19 cellular contexts compared by ENCODE assay signal in genomic region chr1:202037706-202038296, GRCh38. TPM values are rescaled to one million over a fixed set of nuclear protein-coding genes. Genes with fewer than 3 reads are reported as not detected.
DNase-seq lines count a peak whose midpoint lies in the region; ATAC-seq, FAIRE-seq and TF ChIP-seq lines count a peak whose summit lies in the region.
"Had no signal": no experiment of that assay in that cellular context is flagged by ENCODE, and none has a peak within 500 bp of the region (broad histone marks: within the 10 kb centered on the region; RNA-seq: fewer than 3 reads in every experiment).

No MANE protein-coding gene starts in this region.

- H3K4me3 ChIP-seq in H7 (ENCODE audit: insufficient read depth, low read depth, low read length) (no peak overlapping the region), Panc1 (ENCODE audit: low read depth in 2 of 2, low read length in 2 of 2) (no peak overlapping the region), choroid plexus epithelial cell (ENCODE audit: low read depth, low read length) (no peak overlapping the region), pancreas (no peak overlapping the region), left ventricle myocardium inferior (no peak overlapping the region)
- H3K4me3 ChIP-seq: BLaER1, SJSA1, tibial artery had no signal

- no peak for FAIRE-seq in pancreas (lab: Jason Lieb, UNC)
- FAIRE-seq: islet of Langerhans had no signal

- H3K4me1 ChIP-seq in Panc1 (ENCODE audit: control insufficient read depth, insufficient read depth, low read length) (peaks cover 9% of the 10 kb centered on the region), pancreas (peaks cover 23 to 41% (median 38%) of the 10 kb centered on the region in 3 donors), left ventricle myocardium inferior (peaks cover 3% of the 10 kb centered on the region)

- 32 to 44% methylated on average over 4 of the region's 4 CpGs for WGBS in pancreas, 2 donors

- H3K27ac ChIP-seq in Panc1 (ENCODE audit: low read length) (no peak overlapping the region; the same call in 1 of the 2 replicates), pancreas (peak overlapping the region in 3 of 4 donors; percentile 8 to 93 (median 92)), left ventricle myocardium inferior (replicated peaks) (no peak overlapping the region)
- H3K27ac ChIP-seq: BLaER1, SJSA1, tibial artery had no signal

- CTCF ChIA-PET in Panc1 (lab: Charles Lee) = no interaction called here

- H3K36me3 ChIP-seq in H7 (replicated peaks; ENCODE audit: control insufficient read depth, insufficient read depth, low read length) (no peaks in the 10 kb centered on the region), Panc1 (ENCODE audit: control insufficient read depth, insufficient read depth, low read length) (no peaks in the 10 kb centered on the region), pancreas (no peaks in the 10 kb centered on the region), left ventricle myocardium inferior (no peaks in the 10 kb centered on the region)
- H3K36me3 ChIP-seq: BLaER1, SJSA1, tibial artery had no signal

- ATAC-seq in Panc1 (0 out of 2 replicates have a peak, but pooled peaks have one; percentile 19), pancreas (peak; percentile 48 to 69 (median 58)), HG02798 (IDR thresholded peaks at IDR 0.05; ENCODE audit: poor library complexity, unreplicated experiment) (no peak)
- ATAC-seq: stimulated activated memory B cell treated with anti-CD40 and anti-IgM and Interleukin-4, amounts not matched to agents 10 μg/mL and 1 μg/mL and 100 μg/mL, for 72 hours had no signal

- no peaks in the 10 kb centered on the region for H3K27me3 ChIP-seq in H7 (ENCODE audit: control insufficient read depth, insufficient read depth, low read length)
- H3K27me3 ChIP-seq in Panc1 (ENCODE audit: control insufficient read depth, insufficient read depth, low read length) = no peaks in the 10 kb centered on the region
- H3K27me3 ChIP-seq in pancreas = no peaks in the 10 kb centered on the region
- no peaks in the 10 kb centered on the region for H3K27me3 ChIP-seq in left ventricle myocardium inferior (ENCODE audit: low read depth)
- H3K27me3 ChIP-seq: BLaER1, SJSA1, tibial artery had no signal

- BruUV-seq in Panc1 (replicated peaks; lab: Mats Ljungman, UMichigan) = no TSS peak

- H3K9me3 ChIP-seq in Panc1 (ENCODE audit: control insufficient read depth, insufficient read depth, low read depth, low read length) (no peaks in the 10 kb centered on the region), pancreas (no peaks in the 10 kb centered on the region), left ventricle myocardium inferior (replicated peaks) (no peaks in the 10 kb centered on the region)
- H3K9me3 ChIP-seq: BLaER1, SJSA1, tibial artery had no signal

- intact Hi-C loops in Panc1 (cut with micrococcal nuclease; ENCODE audit: unreplicated experiment) = no loop called here
- intact Hi-C loops in pancreas (cut with DNase I) = no loop called here
- intact Hi-C loops in left ventricle myocardium inferior (cut with micrococcal nuclease) = no loop called here

- no peak for TF ChIP-seq CTCF in Panc1 (IDR thresholded peaks at IDR 0.05)
- no peak for TF ChIP-seq CTCF in choroid plexus epithelial cell (conservative IDR thresholded peaks at IDR 0.05; ENCODE audit: low read depth, low read length)
- no peak for TF ChIP-seq CTCF in pancreas (IDR thresholded peaks at IDR 0.05)
- no peak for TF ChIP-seq CTCF in left ventricle myocardium inferior (IDR thresholded peaks at IDR 0.05; ENCODE audit: borderline replicate concordance)

- DNase-seq in H7 = peak; percentile 12
- no peak for DNase-seq in Panc1 (ENCODE audit: low read depth, low spot score)
- DNase-seq in choroid plexus epithelial cell (ENCODE audit: low read depth) = peak; percentile 48
- peak; percentile 63 to 89 (median 80) for DNase-seq in pancreas
- no peak for DNase-seq in NCI-H2196 treated with DMSO at 0.1 percent for 48 hours (lab: John Stamatoyannopoulos, UW; ENCODE audit: unreplicated experiment)
- DNase-seq in left ventricle myocardium inferior = no peak
- DNase-seq: activated CD8-positive, alpha-beta memory T cell treated with anti-CD3 and anti-CD28 coated beads, Interleukin-2, amount 50 U/mL, for 4 hours; aorta; cortex of kidney; head of caudate nucleus; Karpas-422; NCI-H1105 treated with DMSO at 0.1 percent for 48 hours; NCI-H446; tibial artery had no signal

- in situ Hi-C loops in Panc1 (cut with HindIII; ENCODE audit: low pct_unique_long_range_greater_than_20kb, low sequenced_read_pairs) = no loop called here

- POLR2A ChIA-PET in Panc1 (lab: Charles Lee) = no interaction called here

RNA-seq across cellular contexts. Expression of gene ELF3, which starts 27.4 kb away (rescaled TPM):
- 3.6 and 6.9 TPM in 2 replicates for total RNA-seq in H7 (2014; rRNA removed; shearing (Covaris generic))
- 126 TPM for total RNA-seq in Panc1 (2021; ENCODE audit: unreplicated experiment)
- 85.4 TPM for polyA plus RNA-seq in Panc1 (2012; ENCODE audit: insufficient read length)
- total RNA-seq in pancreas = 100 to 1,000 TPM in 5 of 6 donors, 10 to 100 TPM in 1; 99.3 to 278 (median 158) TPM
- polyA plus RNA-seq in pancreas = 100 to 1,000 TPM; 284 to 447 TPM
- total RNA-seq in left ventricle myocardium inferior = 0.60 TPM

RNA-seq across cellular contexts. Expression of gene RNPEP, which starts 55.4 kb away (rescaled TPM):
- 129 and 136 TPM in 2 replicates for total RNA-seq in H7 (2014; rRNA removed; shearing (Covaris generic))
- total RNA-seq in Panc1 (2021; ENCODE audit: unreplicated experiment) (99.8 TPM), pancreas (10 to 100 TPM; 19.8 to 37.6 (median 26.5) TPM), left ventricle myocardium inferior (16.6 TPM)
- 87.7 TPM for polyA plus RNA-seq in Panc1 (2012; ENCODE audit: insufficient read length)
- polyA plus RNA-seq in pancreas = 10 to 100 TPM; 29.0 to 43.5 TPM

Comparison
In these comparisons a context has a peak if more than half of its experiments do, and no peak if none do; other contexts are left out.
1. DNase-seq: peak in H7 (single experiment), choroid plexus epithelial cell (single experiment) and pancreas (6 of 6); none in Panc1 (single experiment), NCI-H2196 treated with DMSO at 0.1 percent for 48 hours (single experiment) and left ventricle myocardium inferior (single experiment).
2. H3K27ac ChIP-seq: peak in pancreas (3 of 4); none in Panc1 (single experiment) and left ventricle myocardium inferior (single experiment).
3. RNA of gene ELF3, which starts 27.4 kb away (total RNA-seq): 99.3 to 278 TPM in pancreas and 126 TPM in Panc1 (single experiment); 3.6 to 6.9 TPM in H7 and 0.60 TPM in left ventricle myocardium inferior (single experiment); every median in the first group is over 10 times any median in the second.